In genomic region chr1:160374701-160375443, GRCh38 we compare ENCODE assay signal across 11 cellular contexts. TPM values are rescaled to one million over a fixed set of nuclear protein-coding genes. Genes with fewer than 3 reads are reported as not detected.
DNase-seq lines count a peak whose midpoint lies in the region; ATAC-seq and TF ChIP-seq lines count a peak whose summit lies in the region.
"Had no signal": no experiment of that assay in that cellular context is flagged by ENCODE, and none has a peak within 500 bp of the region (broad histone marks: within the 10 kb centered on the region; RNA-seq: fewer than 3 reads in every experiment).

No MANE protein-coding gene starts in this region.

- H3K4me2 ChIP-seq in GM23338 (peak overlapping the region; percentile 84), hepatocyte (no peak overlapping the region)

- H3K27me3 ChIP-seq in GM23338 (ENCODE audit: insufficient read depth): no peaks in the 10 kb centered on the region
- H3K27me3 ChIP-seq in gastroesophageal sphincter: peaks cover 49% of the 10 kb centered on the region
- H3K27me3 ChIP-seq in sigmoid colon: peaks cover 0 to 17% (median 11%) of the 10 kb centered on the region in 3 donors
- no peaks in the 10 kb centered on the region for H3K27me3 ChIP-seq in hepatocyte

- H3K4me3 Mint-ChIP-seq in GM23338: peak overlapping the region; percentile 53

- H2AFZ ChIP-seq in GM23338: peak overlapping the region; percentile 97
- no peak overlapping the region for H2AFZ ChIP-seq in hepatocyte

- H3K27me3 Mint-ChIP-seq in GM23338 (ENCODE audit: insufficient read depth, low read depth, poor library complexity): peaks cover 14% of the 10 kb centered on the region

- no peak overlapping the region for H3K27ac Mint-ChIP-seq in GM23338

- peaks cover 39% of the 10 kb centered on the region for H3K4me1 ChIP-seq in GM23338 (ENCODE audit: insufficient read depth)
- H3K4me1 ChIP-seq in gastroesophageal sphincter: peaks cover 0 to 25% (median 12%) of the 10 kb centered on the region in 3 donors
- H3K4me1 ChIP-seq in sigmoid colon: peaks cover 0 to 4% (median 0%) of the 10 kb centered on the region in 4 donors
- H3K4me1 ChIP-seq in hepatocyte (ENCODE audit: insufficient read depth): no peaks in the 10 kb centered on the region

- no peak for TF ChIP-seq EP300 in gastroesophageal sphincter (IDR thresholded peaks at IDR 0.05)
- TF ChIP-seq EP300 in sigmoid colon (IDR thresholded peaks at IDR 0.05): no peak

- H3K9me3 ChIP-seq in gastroesophageal sphincter: no peaks in the 10 kb centered on the region
- no peaks in the 10 kb centered on the region for H3K9me3 ChIP-seq in sigmoid colon
- H3K9me3 ChIP-seq in hepatocyte (ENCODE audit: low read depth): no peaks in the 10 kb centered on the region
- H3K9me3 ChIP-seq: stomach had no signal

- 0 out of 2 replicates have a peak, but pooled peaks cover 5% of the 10 kb centered on the region for H3F3A ChIP-seq in GM23338 (replicated peaks; ENCODE audit: low read depth)

- peak overlapping the region; percentile 27 for H3K4me3 ChIP-seq in GM23338
- peak overlapping the region in 1 of 2 donors; percentile 10 for H3K4me3 ChIP-seq in gastroesophageal sphincter
- no peak overlapping the region for H3K4me3 ChIP-seq in sigmoid colon
- no peak overlapping the region for H3K4me3 ChIP-seq in hepatocyte
- H3K4me3 ChIP-seq: stomach had no signal

- H3K9me2 ChIP-seq in GM23338 (ENCODE audit: insufficient read depth) (no peaks in the 10 kb centered on the region), hepatocyte (replicated peaks; ENCODE audit: insufficient read depth) (no peaks in the 10 kb centered on the region)

- H3K36me3 ChIP-seq in GM23338 (ENCODE audit: insufficient read depth) (no peaks in the 10 kb centered on the region), gastroesophageal sphincter (no peaks in the 10 kb centered on the region), sigmoid colon (no peaks in the 10 kb centered on the region), hepatocyte (replicated peaks; ENCODE audit: insufficient read depth, low read depth) (no peaks in the 10 kb centered on the region)
- H3K36me3 ChIP-seq: stomach had no signal

- no peaks in the 10 kb centered on the region for H3K9me3 Mint-ChIP-seq in GM23338

- H4K20me1 ChIP-seq in GM23338 (replicated peaks; ENCODE audit: insufficient read depth) (no peaks in the 10 kb centered on the region), hepatocyte (ENCODE audit: insufficient read depth, poor library complexity, severe bottlenecking) (no peaks in the 10 kb centered on the region)

- H3K79me2 ChIP-seq in GM23338 (replicated peaks; ENCODE audit: insufficient read depth) (no peaks in the 10 kb centered on the region), hepatocyte (no peaks in the 10 kb centered on the region)

- no peak for TF ChIP-seq POLR2A in gastroesophageal sphincter (IDR thresholded peaks at IDR 0.05)
- no peak for TF ChIP-seq POLR2A in sigmoid colon (IDR thresholded peaks at IDR 0.05)

- peaks cover 54% of the 10 kb centered on the region for H3K4me1 Mint-ChIP-seq in GM23338

- peak; percentile 56 for ATAC-seq in GM23338
- peak; percentile 22 for ATAC-seq in gastroesophageal sphincter
- ATAC-seq in HG03469 (IDR thresholded peaks at IDR 0.05; ENCODE audit: unreplicated experiment): no peak

- intact Hi-C loops in sigmoid colon (cut with DNase I): loop anchor here (10.0 kb wide), 1 partner anchor 270 kb away; no protein-coding TSS in a partner anchor

- peak in 1 of 2 experiments; percentile 30; a peak in 2 of 4 replicates for TF ChIP-seq CTCF in GM23338 (conservative IDR thresholded peaks at IDR 0.05; ENCODE audit: low read depth in 2 of 2)
- no peak for TF ChIP-seq CTCF in gastroesophageal sphincter (IDR thresholded peaks at IDR 0.05)
- no peak for TF ChIP-seq CTCF in sigmoid colon (IDR thresholded peaks at IDR 0.05)
- TF ChIP-seq CTCF in hepatocyte (IDR thresholded peaks at IDR 0.05; ENCODE audit: poor library complexity): no peak

- H3K36me3 Mint-ChIP-seq in GM23338 (ENCODE audit: low read depth): no peaks in the 10 kb centered on the region; the same call in 2 of the 3 replicates

- WGBS in gastroesophageal sphincter (ENCODE audit: low coverage in 1 of 2), 2 donors: 45% methylated on average over 2 of the region's 6 CpGs; no CpG with 5 or more reads in 1 of the 2 donors
- WGBS in sigmoid colon, 2 donors: 53 to 70% methylated on average over 6 of the region's 6 CpGs
- 36% methylated on average over 5 of the region's 6 CpGs for WGBS in hepatocyte (ENCODE audit: low lambda C conversion rate, missing lambda C conversion rate)

- H3K27ac ChIP-seq in GM23338 (ENCODE audit: low read depth): 0 out of 2 replicates have a peak overlapping the region, but pooled peaks have one; percentile 14
- peak overlapping the region in 3 of 4 donors; percentile 13 to 61 (median 54) for H3K27ac ChIP-seq in gastroesophageal sphincter
- H3K27ac ChIP-seq in sigmoid colon: peak overlapping the region; percentile 37 to 55 (median 52)
- H3K27ac ChIP-seq in hepatocyte: no peak overlapping the region

- peak; percentile 64 for DNase-seq in GM23338 (ENCODE audit: low spot score)
- peak; percentile 98 for DNase-seq in NCI-H82 (lab: John Stamatoyannopoulos, UW)
- no peak for DNase-seq in sigmoid colon
- DNase-seq in hepatocyte (ENCODE audit: low spot score): no peak
- no peak for DNase-seq in activated CD4-positive, alpha-beta T cell treated with anti-CD3 and anti-CD28 coated beads, Interleukin-2, amount 50 U/mL, for 4 hours
- DNase-seq: activated naive CD4-positive, alpha-beta T cell; dermis blood vessel endothelial cell; NCI-H2029 treated with DMSO at 0.1 percent for 48 hours; stomach had no signal

TF ChIP-seq in GM23338, 12 proteins besides CTCF, POLR2A, EP300 and RAD21 (continues in another document):
- TF ChIP-seq ZNF331 (CRISPR knock-in tag; IDR thresholded peaks at IDR 0.05; ENCODE audit: low read depth) (no peak), EZH2 (IDR thresholded peaks at IDR 0.05; ENCODE audit: low read depth, unreplicated experiment) (no peak)

RNA-seq across cellular contexts. Expression of gene NHLH1, which starts 8.0 kb away (rescaled TPM):
- 0.50 and 0.69 TPM in 2 replicates for total RNA-seq in GM23338 (2014; rRNA removed; shearing (Covaris generic))
- polyA plus RNA-seq in GM23338 (2016; fragmentation: Nextera tagmentation; extraction: Ambion mirVana) (0.78 and 0.89 TPM in 2 replicates), sigmoid colon (under 1 TPM in 2 of 3 donors, not detected in 1; 0.12 to 0.60 TPM), hepatocyte (not detected in 2 replicates)
- total RNA-seq in gastroesophageal sphincter (not detected), sigmoid colon (under 1 TPM in 1 of 4 donors, not detected in 3; under 0.01 TPM), hepatocyte (0.13 TPM in 1 of 2 replicates, not detected in the other)
- total RNA-seq: stomach had no signal

RNA-seq across cellular contexts. Expression of gene VANGL2, which starts 25.5 kb away (rescaled TPM):
- 42.8 and 51.3 TPM in 2 replicates for total RNA-seq in GM23338 (2014; rRNA removed; shearing (Covaris generic))
- polyA plus RNA-seq in GM23338 (2016; fragmentation: Nextera tagmentation; extraction: Ambion mirVana) (16.8 and 17.7 TPM in 2 replicates), sigmoid colon (1 to 10 TPM; 1.8 to 3.5 (median 2.6) TPM), hepatocyte (8.2 and 8.9 TPM in 2 replicates)
- total RNA-seq in gastroesophageal sphincter (1 to 10 TPM in 3 of 4 donors, under 1 TPM in 1; 0.62 to 8.5 (median 4.3) TPM), sigmoid colon (1 to 10 TPM; 3.2 to 6.6 (median 3.6) TPM), hepatocyte (9.7 and 10.9 TPM in 2 replicates)

RNA-seq across cellular contexts. Expression of gene NCSTN, which starts 31.7 kb away (rescaled TPM):
- 45.9 and 47.5 TPM in 2 replicates for total RNA-seq in GM23338 (2014; rRNA removed; shearing (Covaris generic))
- polyA plus RNA-seq in GM23338 (2016; fragmentation: Nextera tagmentation; extraction: Ambion mirVana): 36.0 and 37.4 TPM in 2 replicates
- total RNA-seq in gastroesophageal sphincter: 10 to 100 TPM; 41.5 to 49.2 (median 47.5) TPM
- total RNA-seq in sigmoid colon: 10 to 100 TPM; 30.3 to 46.7 (median 39.0) TPM
- polyA plus RNA-seq in sigmoid colon: 10 to 100 TPM; 12.0 to 55.6 (median 19.4) TPM
- total RNA-seq in hepatocyte: 90.3 and 103 TPM in 2 replicates
- 112 and 120 TPM in 2 replicates for polyA plus RNA-seq in hepatocyte

RNA-seq across cellular contexts. Expression of gene COPA, which starts 31.8 kb away (rescaled TPM):
- 87.1 and 104 TPM in 2 replicates for total RNA-seq in GM23338 (2014; rRNA removed; shearing (Covaris generic))
- polyA plus RNA-seq in GM23338 (2016; fragmentation: Nextera tagmentation; extraction: Ambion mirVana) (52.1 and 58.2 TPM in 2 replicates), sigmoid colon (10 to 100 TPM; 62.5 to 76.0 (median 68.7) TPM), hepatocyte (138 and 141 TPM in 2 replicates)
- total RNA-seq in gastroesophageal sphincter (100 to 1,000 TPM in 2 of 4 donors, 10 to 100 TPM in 2; 92.3 to 127 (median 111) TPM), sigmoid colon (100 to 1,000 TPM in 1 of 4 donors, 10 to 100 TPM in 3; 93.8 to 117 (median 96.5) TPM), hepatocyte (149 and 151 TPM in 2 replicates)

Comparison
In these comparisons a context has a peak if more than half of its experiments do, and no peak if none do; other contexts are left out.
1. DNase-seq: peak in GM23338 (single experiment) and NCI-H82 (single experiment); none in sigmoid colon (single experiment), hepatocyte (single experiment) and activated CD4-positive, alpha-beta T cell treated with anti-CD3 and anti-CD28 coated beads, Interleukin-2, amount 50 U/mL, for 4 hours (0 of 2).